1 cellular context compared by ENCODE assay signal in genomic region chr1:212608209-212608955, GRCh38.
A peak's percentile ranks its signal among the peaks of the same experiment; 100 is the strongest.
TF ChIP-seq lines count a peak whose summit lies in the region.

ATF3 (plus strand) TSS chr1:212608761; CDS start chr1:212615022, 6,261 bp downstream.

TF ChIP-seq in K562, 482 proteins besides CTCF, POLR2A, EP300 and RAD21 (continued from another document and continues in another):
- TF ChIP-seq ZBTB49 (CRISPR knock-in tag; IDR thresholded peaks at IDR 0.05; ENCODE audit: borderline replicate concordance) (0 out of 2 replicates have a peak, but pooled peaks have one; percentile 74), ZNF165 (CRISPR knock-in tag; IDR thresholded peaks at IDR 0.05; ENCODE audit: borderline replicate concordance) (no peak), ZBTB11 (CRISPR knock-in tag; IDR thresholded peaks at IDR 0.05) (0 out of 6 replicates have a peak, but pooled peaks of 1 of the 3 experiments have one; percentile 12), GTF2E2 (tag; IDR thresholded peaks at IDR 0.05) (peak; percentile 98), PBX2 (CRISPR knock-in tag; IDR thresholded peaks at IDR 0.05; ENCODE audit: low read depth) (0 out of 2 replicates have a peak, but pooled peaks have one; percentile 22), PBX2 (tag; conservative IDR thresholded peaks at IDR 0.05; ENCODE audit: low read depth) (no peak), CEBPZ (IDR thresholded peaks at IDR 0.05; ENCODE audit: borderline replicate concordance, low read depth, low read length) (no peak), ATF1 (CRISPR knock-in tag; IDR thresholded peaks at IDR 0.05) (peak; percentile 35; the same call in 1 of the 2 replicates), ATF1 (tag; IDR thresholded peaks at IDR 0.05) (peak; percentile 91), THRAP3 (IDR thresholded peaks at IDR 0.05; ENCODE audit: borderline replicate concordance) (no peak), CXXC5 (CRISPR knock-in tag; IDR thresholded peaks at IDR 0.05) (peak; percentile 97), SMC3 (conservative IDR thresholded peaks at IDR 0.05; ENCODE audit: insufficient read depth, low read depth, low read length) (no peak), YBX1 (IDR thresholded peaks at IDR 0.05) (no peak), RBFOX2 (IDR thresholded peaks at IDR 0.05; ENCODE audit: low read depth, low read length) (no peak), NRF1 (conservative IDR thresholded peaks at IDR 0.05 in 1 of 2, IDR thresholded peaks at IDR 0.05 in 1 of 2) (peak; percentile 79 to 82), CAMTA2 (CRISPR knock-in tag; conservative IDR thresholded peaks at IDR 0.05) (no peak), ATF3 (IDR thresholded peaks at IDR 0.05) (peak; percentile 100), ATF3 (CRISPR knock-in tag; conservative IDR thresholded peaks at IDR 0.05) (peak; percentile 100), ZNF778 (CRISPR knock-in tag; IDR thresholded peaks at IDR 0.05) (no peak), ZNF644 (tag; IDR thresholded peaks at IDR 0.05; ENCODE audit: low read depth) (no peak), MAZ (CRISPR knock-in tag; conservative IDR thresholded peaks at IDR 0.05 in 1 of 2, IDR thresholded peaks at IDR 0.05 in 1 of 2) (peak; percentile 91), ZNF277 (CRISPR knock-in tag; IDR thresholded peaks at IDR 0.05; ENCODE audit: borderline replicate concordance) (no peak), TRIM25 (IDR thresholded peaks at IDR 0.05; ENCODE audit: borderline replicate concordance) (no peak), ARNT (IDR thresholded peaks at IDR 0.05) (no peak), ZBTB9 (CRISPR knock-in tag; IDR thresholded peaks at IDR 0.05) (no peak), ZNF253 (CRISPR knock-in tag; conservative IDR thresholded peaks at IDR 0.05) (no peak), NR2C1 (IDR thresholded peaks at IDR 0.05) (no peak), NR2C1 (tag; IDR thresholded peaks at IDR 0.05) (peak; percentile 18; the same call in 1 of the 2 replicates), FIP1L1 (IDR thresholded peaks at IDR 0.05; ENCODE audit: low read depth, low read length, poor library complexity, severe bottlenecking) (peak; percentile 96), KLF10 (CRISPR knock-in tag; IDR thresholded peaks at IDR 0.05) (no peak), ZNF77 (CRISPR knock-in tag; IDR thresholded peaks at IDR 0.05) (no peak), IRF2 (CRISPR knock-in tag; IDR thresholded peaks at IDR 0.05) (no peak; the same call in 1 of the 2 replicates), TCF7L2 (IDR thresholded peaks at IDR 0.05; ENCODE audit: low read depth, low read length) (no peak), KAT7 (CRISPR knock-in tag; IDR thresholded peaks at IDR 0.05; ENCODE audit: borderline replicate concordance) (peak; percentile 58; the same call in 1 of the 2 replicates), TFAP4 (CRISPR knock-in tag; IDR thresholded peaks at IDR 0.05; ENCODE audit: borderline replicate concordance) (peak; percentile 89), SMARCE1 (IDR thresholded peaks at IDR 0.05) (peak; percentile 43; the same call in 1 of the 2 replicates), ZNF239 (CRISPR knock-in tag; IDR thresholded peaks at IDR 0.05) (no peak), SOX6 (IDR thresholded peaks at IDR 0.05) (peak; percentile 81), JUN (IDR thresholded peaks at IDR 0.05; ENCODE audit: borderline replicate concordance, low read depth, low read length) (peak; percentile 99), JUN (CRISPR knock-in tag; IDR thresholded peaks at IDR 0.05; ENCODE audit: borderline replicate concordance) (peak; percentile 100), E2F6 (IDR thresholded peaks at IDR 0.05; ENCODE audit: borderline replicate concordance in 1 of 2, extremely low read depth in 1 of 2, insufficient read depth in 1 of 2, insufficient read length in 1 of 2, low read depth in 1 of 2, low read length in 1 of 2, poor library complexity in 1 of 2, severe bottlenecking in 1 of 2) (peak; percentile 63 to 77), ZNF780A (CRISPR knock-in tag; IDR thresholded peaks at IDR 0.05) (no peak), LARP7 (IDR thresholded peaks at IDR 0.05) (no peak), TEAD2 (tag; IDR thresholded peaks at IDR 0.05) (peak; percentile 38; the same call in 1 of the 2 replicates), JUND (IDR thresholded peaks at IDR 0.05; ENCODE audit: borderline replicate concordance, low read depth, low read length) (peak; percentile 99), JUND (tag; IDR thresholded peaks at IDR 0.05; ENCODE audit: borderline replicate concordance, low read depth, low read length) (peak; percentile 95; the same call in 2 of the 3 replicates)
